Comparison of ENCODE assay signal across 30 cellular contexts in genomic region chr1:5670590-5671350, GRCh38.
"Had no signal": no experiment of that assay in that cellular context is flagged by ENCODE, and none has a peak within 500 bp of the region (broad histone marks: within the 10 kb centered on the region; RNA-seq: fewer than 3 reads in every experiment).

No MANE protein-coding gene starts in this region.

- H3K36me3 ChIP-seq: adrenal gland, ascending aorta, cardiac muscle cell had no signal

- DNase-seq: activated B cell treated with CpG ODN at 0.5 μM for 24 hours; activated CD4-positive, alpha-beta memory T cell treated with anti-CD3 and anti-CD28 coated beads for 36 hours; activated CD4-positive, alpha-beta T cell treated with anti-CD3 and anti-CD28 coated beads for 4 hours; activated CD4-positive, alpha-beta T cell treated with anti-CD3 and anti-CD28 coated beads, Interleukin-2, amount 10 ng/mL, durations not matched to agents 24 days and 14 days; activated CD4-positive, alpha-beta T cell treated with anti-CD3 and anti-CD28 coated beads, Interleukin-2, amount 50 U/mL, for 1 hour; activated CD4-positive, alpha-beta T cell treated with anti-CD3 and anti-CD28 coated beads, Interleukin-2, amount 50 U/mL, for 4 hours; activated CD4-positive, CD25-positive, alpha-beta regulatory T cell treated with anti-CD3 and anti-CD28 coated beads, Interleukin-2, amount 50 U/mL, for 72 hours; activated CD8-positive, alpha-beta memory T cell treated with anti-CD3 and anti-CD28 coated beads, Interleukin-2, amount 50 U/mL, for 4 hours; activated CD8-positive, alpha-beta T cell treated with anti-CD3 and anti-CD28 coated beads for 36 hours; activated gamma-delta T cell treated with Interleukin-2 at 50 U/mL for 16 hours; activated naive CD4-positive, alpha-beta T cell; activated naive CD4-positive, alpha-beta T cell treated with anti-CD3 and anti-CD28 coated beads for 36 hours; activated naive CD4-positive, alpha-beta T cell treated with anti-CD3 and anti-CD28 coated beads, Interleukin-2, amount 50 U/mL, for 16 hours; activated naive CD8-positive, alpha-beta T cell treated with anti-CD3 and anti-CD28 coated beads for 36 hours; activated T-cell treated with anti-CD3 and anti-CD28 coated beads for 4 hours; activated T-cell treated with anti-CD3 and anti-CD28 coated beads, Interleukin-2, amount 50 U/mL, for 1 hour; activated T-cell treated with anti-CD3 and anti-CD28 coated beads, Interleukin-2, amount 50 U/mL, for 4 hours; activated T-cell treated with anti-CD3 and anti-CD28 coated beads, Interleukin-2, amount 50 U/mL, for 72 hours; amniotic stem cell; central memory CD4-positive, alpha-beta T cell; SW 1271; T-helper 1 cell; T-helper 2 cell; T-helper 9 cell had no signal

- ATAC-seq: activated CD8-positive, alpha-beta T cell treated with anti-CD3 and anti-CD28 coated beads for 36 hours; activated naive CD4-positive, alpha-beta T cell treated with anti-CD3 and anti-CD28 coated beads, Interleukin-2, amount 50 U/mL, for 72 hours; activated T-cell treated with anti-CD3 and anti-CD28 coated beads, Interleukin-2, amount 50 U/mL, for 4 hours; activated T-cell treated with anti-CD3 and anti-CD28 coated beads, Interleukin-2, amount 50 U/mL, for 72 hours; activated T-helper 17 cell treated with anti-CD3 and anti-CD28 coated beads, Interleukin-2, amount 50 U/mL, for 72 hours had no signal

- H3K9me3 ChIP-seq: adrenal gland, ascending aorta had no signal

- H3K27ac ChIP-seq: adrenal gland, ascending aorta, cardiac muscle cell, VCaP had no signal

- H3K27me3 ChIP-seq: adrenal gland, ascending aorta, cardiac muscle cell had no signal

- H3K4me1 ChIP-seq: adrenal gland, ascending aorta had no signal

- H3K4me3 ChIP-seq: adrenal gland, ascending aorta, cardiac muscle cell had no signal
